ENCODE assay signal across 6 cellular contexts in the genomic region with DNA sequence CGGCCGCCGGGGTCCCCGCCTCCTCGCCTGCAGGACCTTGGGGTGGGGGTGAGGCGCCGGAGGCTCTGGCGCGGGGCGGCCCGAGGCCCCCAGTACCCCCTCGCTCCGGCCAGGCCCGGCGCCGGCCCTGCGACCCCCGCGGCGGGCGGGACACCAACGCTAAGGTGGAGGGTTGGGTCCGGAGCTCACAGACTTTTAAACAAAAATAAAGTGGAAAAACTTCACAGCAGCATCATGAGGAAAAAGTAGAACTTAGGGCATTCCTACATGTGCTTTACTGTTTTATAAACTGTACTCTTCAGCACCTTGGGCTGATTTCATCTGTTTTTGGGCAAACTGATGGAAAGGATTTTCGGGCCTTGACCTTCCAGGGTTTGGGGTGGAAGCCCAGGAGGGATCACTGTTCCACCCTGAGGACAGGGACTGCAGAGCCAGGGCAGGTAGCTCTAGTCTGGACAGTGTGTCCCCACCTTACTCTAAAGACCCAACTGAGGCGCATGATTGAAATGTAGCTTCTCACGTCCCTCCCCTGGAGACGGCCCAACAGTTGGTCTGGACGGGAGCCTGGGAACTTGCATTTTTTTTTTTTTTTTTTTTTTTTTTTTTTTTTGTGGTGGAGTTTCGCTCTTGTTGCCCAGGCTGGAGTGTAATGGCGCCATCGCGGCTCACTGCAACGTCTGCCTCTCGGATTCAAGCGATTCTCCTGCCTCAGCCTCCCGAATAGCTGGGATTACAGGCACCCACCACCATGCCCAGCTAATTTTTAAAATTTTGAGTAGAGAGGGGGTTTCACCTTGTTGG. TPM values are rescaled to one million over a fixed set of nuclear protein-coding genes. Genes with fewer than 3 reads are reported as not detected.
DNase-seq lines count a peak whose midpoint lies in the region; ATAC-seq and TF ChIP-seq lines count a peak whose summit lies in the region.

No MANE protein-coding gene starts in this region.

- peak overlapping the region; percentile 94 for H3K27ac ChIP-seq in VCaP

- peaks cover 28% of the 10 kb centered on the region for H3K36me3 Mint-ChIP-seq in stimulated activated naive CD8-positive, alpha-beta T cell treated with anti-CD3 and anti-CD28 coated beads, Interleukin-15, Interleukin-2, amounts not matched to agents 100 ng/mL and 50 ng/mL, for 24 hours (ENCODE audit: low read depth)

- H3K9me3 Mint-ChIP-seq in stimulated activated naive CD8-positive, alpha-beta T cell treated with anti-CD3 and anti-CD28 coated beads, Interleukin-15, Interleukin-2, amounts not matched to agents 100 ng/mL and 50 ng/mL, for 24 hours = no peaks in the 10 kb centered on the region

- ATAC-seq in stimulated activated naive CD8-positive, alpha-beta T cell treated with anti-CD3 and anti-CD28 coated beads, Interleukin-15, Interleukin-2, amounts not matched to agents 100 U/mL and 50 U/mL, for 24 hours = no peak
- no peak for ATAC-seq in HG03039 (IDR thresholded peaks at IDR 0.05; ENCODE audit: unreplicated experiment)

- peak overlapping the region; percentile 83 for H3K4me3 ChIP-seq in kidney epithelial cell (ENCODE audit: low read depth, low read length)

- TF ChIP-seq CTCF in VCaP (conservative IDR thresholded peaks at IDR 0.05) (no peak), kidney epithelial cell (IDR thresholded peaks at IDR 0.05; ENCODE audit: insufficient read depth, low read length, poor library complexity, severe bottlenecking) (no peak)

- DNase-seq in stimulated activated naive CD8-positive, alpha-beta T cell treated with anti-CD3 and anti-CD28 coated beads, Interleukin-15, Interleukin-2, amounts not matched to agents 100 U/mL and 50 U/mL, for 24 hours = no peak
- DNase-seq in kidney epithelial cell (ENCODE audit: low read depth) = no peak
- no peak for DNase-seq in stimulated activated CD4-positive, alpha-beta T cell treated with anti-CD3 and anti-CD28 coated beads, Interleukin-12 subunit alpha, Interleukin-12 subunit beta, amount 100 ng/mL, for 4 hours

- H3K27me3 ChIP-seq in kidney epithelial cell (ENCODE audit: control insufficient read depth, insufficient read depth, low read length) = no peaks in the 10 kb centered on the region

- peak overlapping the region; percentile 92 for H3K4me3 Mint-ChIP-seq in stimulated activated naive CD8-positive, alpha-beta T cell treated with anti-CD3 and anti-CD28 coated beads, Interleukin-15, Interleukin-2, amounts not matched to agents 100 ng/mL and 50 ng/mL, for 24 hours

- peaks cover 36% of the 10 kb centered on the region for H3K4me1 Mint-ChIP-seq in stimulated activated naive CD8-positive, alpha-beta T cell treated with anti-CD3 and anti-CD28 coated beads, Interleukin-15, Interleukin-2, amounts not matched to agents 100 ng/mL and 50 ng/mL, for 24 hours (ENCODE audit: low read depth)

- no peaks in the 10 kb centered on the region for H3K36me3 ChIP-seq in kidney epithelial cell (ENCODE audit: control insufficient read depth, insufficient read depth, low read length)

- peak overlapping the region; percentile 89 for H3K27ac Mint-ChIP-seq in stimulated activated naive CD8-positive, alpha-beta T cell treated with anti-CD3 and anti-CD28 coated beads, Interleukin-15, Interleukin-2, amounts not matched to agents 100 ng/mL and 50 ng/mL, for 24 hours

- no peaks in the 10 kb centered on the region for H3K27me3 Mint-ChIP-seq in stimulated activated naive CD8-positive, alpha-beta T cell treated with anti-CD3 and anti-CD28 coated beads, Interleukin-15, Interleukin-2, amounts not matched to agents 100 ng/mL and 50 ng/mL, for 24 hours

RNA-seq across cellular contexts. Expression of a gene that starts 0.7 kb away (rescaled TPM):
- total RNA-seq in kidney epithelial cell = 43.7 and 49.2 TPM in 2 replicates

RNA-seq across cellular contexts. Expression of a gene that starts 25.3 kb away (rescaled TPM):
- 109 and 121 TPM in 2 replicates for total RNA-seq in kidney epithelial cell

RNA-seq across cellular contexts. Expression of a gene that starts 37.5 kb away (rescaled TPM):
- total RNA-seq in kidney epithelial cell = not detected in 2 replicates

RNA-seq across cellular contexts. Expression of a gene that starts 50.4 kb away (rescaled TPM):
- 26.9 and 33.8 TPM in 2 replicates for total RNA-seq in kidney epithelial cell
